ENCODE assay signal across 10 cellular contexts in genomic region chr3:51966016-51966415, GRCh38. TPM values are rescaled to one million over a fixed set of nuclear protein-coding genes. Genes with fewer than 3 reads are reported as not detected.
DNase-seq lines count a peak whose midpoint lies in the region; ATAC-seq and TF ChIP-seq lines count a peak whose summit lies in the region.
"Had no signal": no experiment of that assay in that cellular context is flagged by ENCODE, and none has a peak within 500 bp of the region (broad histone marks: within the 10 kb centered on the region; RNA-seq: fewer than 3 reads in every experiment).

No MANE protein-coding gene starts in this region.

- TF ChIP-seq POLR2A in esophagus muscularis mucosa (IDR thresholded peaks at IDR 0.05; ENCODE audit: low read depth): no peak

- no peaks in the 10 kb centered on the region for H3K9me3 Mint-ChIP-seq in osteocyte (ENCODE audit: unreplicated experiment)

- H3K4me2 ChIP-seq in BLaER1 treated with 17β-estradiol and CSF1 and Interleukin-3, amounts not matched to agents 10 nM and 100 nM: peak overlapping the region; percentile 76 to 99 (median 97)
- H3K4me2 ChIP-seq in OCI-LY3 (ENCODE audit: low read length): peak overlapping the region; percentile 97

- H3K4me3 ChIP-seq in BLaER1 treated with 17β-estradiol and CSF1 and Interleukin-3, amounts not matched to agents 10 nM and 100 nM: peak overlapping the region in 6 of 10 experiments; percentile 67 to 79 (median 73); a peak in 5 of 20 replicates
- H3K4me3 ChIP-seq in OCI-LY3 (ENCODE audit: low read length) (peak overlapping the region; percentile 88), esophagus muscularis mucosa (peak overlapping the region; percentile 77 to 98 (median 95))

- no peak for TF ChIP-seq EP300 in esophagus muscularis mucosa (IDR thresholded peaks at IDR 0.05)

- H3K4me1 ChIP-seq in BLaER1 treated with 17β-estradiol and CSF1 and Interleukin-3, amounts not matched to agents 10 nM and 100 nM: peaks cover 41 to 91% (median 73%) of the 10 kb centered on the region in 10 experiments
- peaks cover 13% of the 10 kb centered on the region for H3K4me1 ChIP-seq in OCI-LY3 (ENCODE audit: low read length)
- peaks cover 46 to 72% (median 61%) of the 10 kb centered on the region in 4 donors for H3K4me1 ChIP-seq in esophagus muscularis mucosa

- peaks cover 30% of the 10 kb centered on the region for H3K4me1 Mint-ChIP-seq in osteocyte (ENCODE audit: unreplicated experiment)

- H3K79me2 ChIP-seq in OCI-LY3 (ENCODE audit: low read length): no peaks in the 10 kb centered on the region

- H3K9me3 ChIP-seq in BLaER1 treated with 17β-estradiol and CSF1 and Interleukin-3, amounts not matched to agents 10 nM and 100 nM (replicated peaks in 1 of 11): no peaks in the 10 kb centered on the region
- no peaks in the 10 kb centered on the region for H3K9me3 ChIP-seq in OCI-LY3 (ENCODE audit: insufficient read depth, low read length)
- no peaks in the 10 kb centered on the region for H3K9me3 ChIP-seq in esophagus muscularis mucosa
- H3K9me3 ChIP-seq: HAP-1 had no signal

- WGBS in esophagus muscularis mucosa: 77% methylated on average over 2 of the region's 2 CpGs

- no peak for DNase-seq in esophagus muscularis mucosa (ENCODE audit: extremely low spot score)
- DNase-seq in osteocyte (ENCODE audit: extremely low spot score, unreplicated experiment): no peak
- no peak for DNase-seq in NCI-H1048 (lab: John Stamatoyannopoulos, UW)

- H3K27me3 Mint-ChIP-seq in osteocyte (ENCODE audit: unreplicated experiment): no peaks in the 10 kb centered on the region

- no peaks in the 10 kb centered on the region for H3K27me3 ChIP-seq in BLaER1 treated with 17β-estradiol and CSF1 and Interleukin-3, amounts not matched to agents 10 nM and 100 nM
- H3K27me3 ChIP-seq in OCI-LY3 (ENCODE audit: low read depth, low read length) (no peaks in the 10 kb centered on the region), esophagus muscularis mucosa (no peaks in the 10 kb centered on the region)

- peaks cover 0 to 58% (median 25%) of the 10 kb centered on the region in 11 experiments; a peak in 15 of 22 replicates for H4K20me1 ChIP-seq in BLaER1 treated with 17β-estradiol and CSF1 and Interleukin-3, amounts not matched to agents 10 nM and 100 nM
- H4K20me1 ChIP-seq in OCI-LY3 (ENCODE audit: insufficient read depth, low read length): no peaks in the 10 kb centered on the region

- H3K27ac Mint-ChIP-seq in osteocyte (ENCODE audit: unreplicated experiment): no peak overlapping the region

- H3K9ac ChIP-seq in BLaER1 treated with 17β-estradiol and CSF1 and Interleukin-3, amounts not matched to agents 10 nM and 100 nM: peak overlapping the region in 6 of 11 experiments; percentile 86 to 95 (median 90); a peak in 10 of 22 replicates
- H3K9ac ChIP-seq in OCI-LY3 (ENCODE audit: low read length): no peak overlapping the region

- peaks cover 0 to 28% (median 2%) of the 10 kb centered on the region in 11 experiments; a peak in 11 of 22 replicates for H3K36me3 ChIP-seq in BLaER1 treated with 17β-estradiol and CSF1 and Interleukin-3, amounts not matched to agents 10 nM and 100 nM
- peaks cover 5% of the 10 kb centered on the region for H3K36me3 ChIP-seq in OCI-LY3 (replicated peaks; ENCODE audit: low read depth, low read length)
- peaks cover 0 to 11% (median 6%) of the 10 kb centered on the region in 4 donors for H3K36me3 ChIP-seq in esophagus muscularis mucosa

- no peak for ATAC-seq in HG02763 (IDR thresholded peaks at IDR 0.05; ENCODE audit: unreplicated experiment)
- ATAC-seq in HG02870 (IDR thresholded peaks at IDR 0.05; ENCODE audit: unreplicated experiment): no peak
- no peak for ATAC-seq in GM18873 (IDR thresholded peaks at IDR 0.05; ENCODE audit: low FRiP score, unreplicated experiment)

- intact Hi-C loops in esophagus muscularis mucosa (cut with DNase I): no loop called here

- H2AFZ ChIP-seq in OCI-LY3 (ENCODE audit: low read depth, low read length): no peak overlapping the region

- H3K27ac ChIP-seq in BLaER1 treated with 17β-estradiol and CSF1 and Interleukin-3, amounts not matched to agents 10 nM and 100 nM: peak overlapping the region in 1 of 11 experiments; percentile 94; a peak in 2 of 22 replicates
- no peak overlapping the region for H3K27ac ChIP-seq in OCI-LY3 (ENCODE audit: low read length)
- peak overlapping the region; percentile 92 to 97 (median 97) for H3K27ac ChIP-seq in esophagus muscularis mucosa (replicated peaks in 1 of 4)

- no peaks in the 10 kb centered on the region for H3K36me3 Mint-ChIP-seq in osteocyte (ENCODE audit: unreplicated experiment)

- TF ChIP-seq CTCF in OCI-LY3 (IDR thresholded peaks at IDR 0.05; ENCODE audit: low read depth, low read length) (no peak), esophagus muscularis mucosa (IDR thresholded peaks at IDR 0.05) (no peak), osteocyte (IDR thresholded peaks at IDR 0.05) (no peak)

- peak overlapping the region; percentile 78 for H3K4me3 Mint-ChIP-seq in osteocyte (ENCODE audit: unreplicated experiment)

RNA-seq across cellular contexts. Expression of gene PCBP4, which starts 1.2 kb away (rescaled TPM):
- 100 to 1,000 TPM in 2 of 4 donors, 10 to 100 TPM in 2; 54.4 to 378 (median 139) TPM for total RNA-seq in esophagus muscularis mucosa
- total RNA-seq in osteocyte: 47.5 and 50.8 TPM in 2 replicates

RNA-seq across cellular contexts. Expression of gene ABHD14B, which starts 7.8 kb away (rescaled TPM):
- total RNA-seq in esophagus muscularis mucosa (10 to 100 TPM; 41.8 to 49.5 (median 46.9) TPM), osteocyte (42.7 and 45.2 TPM in 2 replicates)

RNA-seq across cellular contexts. Expression of gene ABHD14A, which starts 8.8 kb away (rescaled TPM):
- total RNA-seq in esophagus muscularis mucosa (10 to 100 TPM in 3 of 4 donors, 1 to 10 TPM in 1; 10.0 to 22.3 (median 15.8) TPM), osteocyte (12.2 and 14.6 TPM in 2 replicates)

RNA-seq across cellular contexts. Expression of gene GPR62, which starts 10.8 kb away (rescaled TPM):
- total RNA-seq in esophagus muscularis mucosa (under 1 TPM; 0.11 to 0.42 (median 0.18) TPM), osteocyte (not detected in 2 replicates)
- total RNA-seq: LHCN-M2 had no signal

RNA-seq across cellular contexts. Expression of gene ACY1, which starts 17.3 kb away (rescaled TPM):
- total RNA-seq in esophagus muscularis mucosa: 10 to 100 TPM in 3 of 4 donors, 1 to 10 TPM in 1; 10.0 to 19.2 (median 15.8) TPM
- 31.0 and 40.1 TPM in 2 replicates for total RNA-seq in osteocyte
